Comparison of ENCODE assay signal across 18 cellular contexts in genomic region chr15:66715736-66716667, GRCh38. TPM values are rescaled to one million over a fixed set of nuclear protein-coding genes. Genes with fewer than 3 reads are reported as not detected.
A peak's percentile ranks its signal among the peaks of the same experiment; 100 is the strongest.
DNase-seq lines count a peak whose midpoint lies in the region; ATAC-seq and TF ChIP-seq lines count a peak whose summit lies in the region.
"Had no signal": no experiment of that assay in that cellular context is flagged by ENCODE, and none has a peak within 500 bp of the region (broad histone marks: within the 10 kb centered on the region; RNA-seq: fewer than 3 reads in every experiment).

No MANE protein-coding gene starts in this region.

- H3K4me3 ChIP-seq in coronary artery (peak overlapping the region; percentile 7), uterus (no peak overlapping the region), psoas muscle (no peak overlapping the region)
- H3K4me3 ChIP-seq: esophagus squamous epithelium, SJSA1, skin epidermis, upper lobe of right lung had no signal

- no peaks in the 10 kb centered on the region for H3K9me3 Mint-ChIP-seq in nephron
- H3K9me3 Mint-ChIP-seq: CD8-positive, alpha-beta memory T cell; dendritic cell treated with granulocyte-macrophage colony-stimulating factor and Interleukin-4, amounts not matched to agents 40 ng/mL and 50 ng/mL, for 4 days had no signal

- ATAC-seq in Right ventricle myocardium superior (ENCODE audit: poor library complexity) (peak; percentile 32), psoas muscle (no peak), HG02588 (IDR thresholded peaks at IDR 0.05; ENCODE audit: unreplicated experiment) (no peak)
- ATAC-seq: upper lobe of right lung had no signal

- H3K27ac ChIP-seq in coronary artery (peak overlapping the region; percentile 29 to 86), uterus (peak overlapping the region; percentile 15 to 42), psoas muscle (no peak overlapping the region)
- H3K27ac ChIP-seq: esophagus squamous epithelium, SJSA1 had no signal

- H3K9me3 ChIP-seq in uterus (no peaks in the 10 kb centered on the region), psoas muscle (no peaks in the 10 kb centered on the region)
- H3K9me3 ChIP-seq: esophagus squamous epithelium, SJSA1, upper lobe of right lung had no signal

- no peaks in the 10 kb centered on the region for H3K27me3 Mint-ChIP-seq in nephron (ENCODE audit: low read depth)

- peaks cover 72% of the 10 kb centered on the region for H3K4me1 Mint-ChIP-seq in nephron

- peak overlapping the region; percentile 36 to 67 (median 53) for H3K4me3 Mint-ChIP-seq in nephron
- H3K4me3 Mint-ChIP-seq: CD8-positive, alpha-beta memory T cell; dendritic cell treated with granulocyte-macrophage colony-stimulating factor and Interleukin-4, amounts not matched to agents 40 ng/mL and 50 ng/mL, for 4 days had no signal

- H3K36me3 Mint-ChIP-seq in nephron (ENCODE audit: low read depth), result peaks cover 65% of the 10 kb centered on the region
- H3K36me3 Mint-ChIP-seq: CD8-positive, alpha-beta memory T cell had no signal

- no peak for TF ChIP-seq CTCF in coronary artery (IDR thresholded peaks at IDR 0.05)
- no peak for TF ChIP-seq CTCF in nephron (IDR thresholded peaks at IDR 0.05; ENCODE audit: unreplicated experiment in 3 of 3)
- TF ChIP-seq CTCF in uterus (IDR thresholded peaks at IDR 0.05), result no peak
- no peak for TF ChIP-seq CTCF in psoas muscle (IDR thresholded peaks at IDR 0.05)

- DNase-seq in Right ventricle myocardium superior, result no peak
- DNase-seq in cardiac septum (ENCODE audit: low spot score), result no peak
- DNase-seq in coronary artery (ENCODE audit: low spot score), result no peak
- DNase-seq in uterus, result no peak
- no peak for DNase-seq in middle frontal gyrus (ENCODE audit: extremely low spot score, low spot score)
- no peak for DNase-seq in psoas muscle
- DNase-seq: 8988T; activated CD4-positive, alpha-beta T cell treated with anti-CD3 and anti-CD28 coated beads for 4 hours; activated naive CD4-positive, alpha-beta T cell; CD8-positive, alpha-beta memory T cell; esophagus squamous epithelium; nucleus accumbens; upper lobe of right lung had no signal

- H3K27me3 ChIP-seq in uterus (no peaks in the 10 kb centered on the region), psoas muscle (ENCODE audit: insufficient read depth in 3 of 3, low read length in 2 of 3) (no peaks in the 10 kb centered on the region)
- H3K27me3 ChIP-seq: esophagus squamous epithelium, SJSA1, upper lobe of right lung had no signal

- intact Hi-C loops in Right ventricle myocardium superior (cut with DNase I) (no loop called here), cardiac septum (cut with DNase I) (no loop called here), uterus (cut with DNase I; ENCODE audit: low total_unique reads) (no loop called here), psoas muscle (cut with DNase I) (no loop called here)

- peak overlapping the region; percentile 82 to 93 (median 92) for H3K27ac Mint-ChIP-seq in nephron
- H3K27ac Mint-ChIP-seq: CD8-positive, alpha-beta memory T cell; dendritic cell treated with granulocyte-macrophage colony-stimulating factor and Interleukin-4, amounts not matched to agents 40 ng/mL and 50 ng/mL, for 4 days had no signal

- TF ChIP-seq POLR2A in uterus (IDR thresholded peaks at IDR 0.05), result no peak

- WGBS in psoas muscle, 3 donors, result 66 to 74% (median 70%) methylated on average over 15 of the region's 15 CpGs

- H3K36me3 ChIP-seq in uterus, result no peaks in the 10 kb centered on the region
- peaks cover 0 to 10% of the 10 kb centered on the region in 2 donors for H3K36me3 ChIP-seq in psoas muscle (ENCODE audit: insufficient read depth in 1 of 2, low read depth in 1 of 2)

- H3K4me1 ChIP-seq in uterus (peaks cover 0 to 4% of the 10 kb centered on the region in 2 donors), psoas muscle (no peaks in the 10 kb centered on the region)

RNA-seq across cellular contexts. Expression of gene SMAD6, which starts 14.0 kb away (rescaled TPM):
- total RNA-seq in Right ventricle myocardium superior (14.1 TPM), cardiac septum (50.2 TPM), uterus (10 to 100 TPM in 3 of 4 donors, 1 to 10 TPM in 1; 9.4 to 30.1 (median 19.1) TPM), psoas muscle (1 to 10 TPM; 1.3 to 5.5 (median 3.8) TPM)
- polyA plus RNA-seq in psoas muscle, result 1 to 10 TPM in 1 of 3 donors, under 1 TPM in 2; 0.52 to 3.0 (median 0.79) TPM
- polyA plus RNA-seq: CD8-positive, alpha-beta memory T cell had no signal
